In genomic region chr11:2528301-2529050, GRCh38 we compare ENCODE assay signal across 14 cellular contexts.
DNase-seq lines count a peak whose midpoint lies in the region; ATAC-seq, FAIRE-seq and TF ChIP-seq lines count a peak whose summit lies in the region.
"Had no signal": no experiment of that assay in that cellular context is flagged by ENCODE, and none has a peak within 500 bp of the region (broad histone marks: within the 10 kb centered on the region; RNA-seq: fewer than 3 reads in every experiment).

No MANE protein-coding gene starts in this region.

- H3K4me1 ChIP-seq in BE2C (no peaks in the 10 kb centered on the region), H1 (replicated peaks in 1 of 4; ENCODE audit: control insufficient read depth in 3 of 4, insufficient read depth in 4 of 4, low read length in 3 of 4) (peaks cover 3 to 12% (median 4%) of the 10 kb centered on the region in 4 experiments)
- peaks cover 27% of the 10 kb centered on the region for H3K4me1 ChIP-seq in CD4-positive, alpha-beta memory T cell (ENCODE audit: insufficient read depth, low read length)

- WGBS in H1 (ENCODE audit: extremely low coverage in 1 of 2, insufficient coverage in 1 of 2, insufficient read length in 1 of 2, insufficient replicate concordance in 2 of 2, low coverage in 1 of 2, low lambda C conversion rate in 2 of 2, missing lambda C conversion rate in 1 of 2), 2 experiments: 92% methylated on average over 17 of the region's 18 CpGs; no CpG with 5 or more reads in 1 of the 2 experiments

- no peaks in the 10 kb centered on the region for H3K27me3 ChIP-seq in BE2C
- H3K27me3 ChIP-seq in CD4-positive, alpha-beta memory T cell (ENCODE audit: insufficient read depth, low read length): no peaks in the 10 kb centered on the region
- H3K27me3 ChIP-seq in H1 (replicated peaks in 1 of 4; ENCODE audit: control insufficient read depth in 3 of 4, extremely low read depth in 1 of 4, insufficient read depth in 3 of 4, low read length in 3 of 4): peaks cover 0 to 24% (median 6%) of the 10 kb centered on the region in 4 experiments; a peak in 4 of 7 replicates
- H3K27me3 ChIP-seq: ascending aorta had no signal

- H2BK5ac ChIP-seq in H1 (ENCODE audit: low read depth, low read length): no peak overlapping the region

- no peak overlapping the region for H2BK15ac ChIP-seq in H1 (ENCODE audit: low read length)

- TF ChIP-seq RAD21 in H1 (IDR thresholded peaks at IDR 0.05 in 1 of 2, conservative IDR thresholded peaks at IDR 0.05 in 1 of 2; ENCODE audit: low read depth in 2 of 2, low read length in 2 of 2): no peak

- no peak overlapping the region for H2BK120ac ChIP-seq in H1 (replicated peaks; ENCODE audit: low read depth, low read length)

- H2BK20ac ChIP-seq in H1 (ENCODE audit: low read length): no peak overlapping the region

- TF ChIP-seq EP300 in H1 (IDR thresholded peaks at IDR 0.05; ENCODE audit: borderline replicate concordance in 1 of 2, low read depth in 2 of 2, low read length in 2 of 2): no peak

- peak overlapping the region in 1 of 8 donors; percentile 40 for H3K4me3 Mint-ChIP-seq in CD4-positive, alpha-beta memory T cell
- H3K4me3 Mint-ChIP-seq in natural killer cell treated with Interleukin-12 subunit alpha and Interleukin-12 subunit beta and Interleukin-15 and Interleukin-18, amount 100 ng/mL, for 72 hours: no peak overlapping the region
- H3K4me3 Mint-ChIP-seq: HFFc6 had no signal

- no peak for FAIRE-seq in H1 (lab: Jason Lieb, UNC)

- no peak overlapping the region for H4K5ac ChIP-seq in H1 (ENCODE audit: insufficient read length, low read depth, low read length)

- no peaks in the 10 kb centered on the region for H3K79me1 ChIP-seq in H1 (ENCODE audit: low read depth, low read length)

- H3K56ac ChIP-seq in H1 (replicated peaks; ENCODE audit: insufficient read length, low read depth, low read length): no peak overlapping the region

- TF ChIP-seq CTCF in BE2C (IDR thresholded peaks at IDR 0.05; ENCODE audit: low read depth, low read length) (no peak), H1 (IDR thresholded peaks at IDR 0.05; ENCODE audit: control extremely low read depth in 1 of 3, insufficient read depth in 1 of 3, low read depth in 1 of 3, low read length in 3 of 3) (no peak)

- POLR2A ChIA-PET in CD4-positive, alpha-beta memory T cell (lab: Charles Lee; ENCODE audit: partially characterized antibody): interaction anchor here (1.1 kb wide), 1 partner anchor 128 kb away, joined by 3 read pairs; the partner anchor contains the start of gene TSSC4
- POLR2A ChIA-PET in H1 (lab: Charles Lee; ENCODE audit: partially characterized antibody): no interaction called here

- no peak overlapping the region for H2AK5ac ChIP-seq in H1 (ENCODE audit: low read depth, low read length)

- peaks cover 14 to 55% (median 35%) of the 10 kb centered on the region in 4 donors for H3K4me1 Mint-ChIP-seq in CD4-positive, alpha-beta memory T cell
- H3K4me1 Mint-ChIP-seq in natural killer cell treated with Interleukin-12 subunit alpha and Interleukin-12 subunit beta and Interleukin-15 and Interleukin-18, amount 100 ng/mL, for 72 hours (ENCODE audit: low read depth in 2 of 2): peaks cover 11 to 12% of the 10 kb centered on the region in 2 donors

- no peak overlapping the region for H3K23ac ChIP-seq in H1 (ENCODE audit: insufficient read length)

- no peak overlapping the region for H3K14ac ChIP-seq in H1 (ENCODE audit: insufficient read length)

- no peaks in the 10 kb centered on the region for H3K79me2 ChIP-seq in H1 (ENCODE audit: control insufficient read depth in 1 of 2, insufficient read depth in 2 of 2, low read length in 2 of 2)

- DNase-seq in BE2C (peak; percentile 0), H1 (ENCODE audit: low read depth in 1 of 2, low spot score in 2 of 2) (no peak), dedifferentiated amniotic fluid mesenchymal stem cell (ENCODE audit: extremely low spot score) (no peak), G401 (ENCODE audit: low spot score) (no peak)
- no peak for DNase-seq in CD4-positive, alpha-beta memory T cell
- peak; percentile 54 for DNase-seq in natural killer cell treated with Interleukin-12 subunit alpha and Interleukin-12 subunit beta and Interleukin-15 and Interleukin-18, amount 100 ng/mL, for 72 hours (ENCODE audit: low spot score)
- DNase-seq: HFFc6, mesendoderm, NCI-H187 treated with DMSO at 0.1 percent for 48 hours, NCI-H510A, nucleus accumbens had no signal

- no peak overlapping the region for H3K27ac ChIP-seq in CD4-positive, alpha-beta memory T cell (ENCODE audit: low read depth, low read length)
- H3K27ac ChIP-seq in H1 (ENCODE audit: low read depth, low read length): no peak overlapping the region
- H3K27ac ChIP-seq: ascending aorta had no signal

- H3K4me3 ChIP-seq in BE2C (ENCODE audit: low read depth, low read length) (no peak overlapping the region), H1 (ENCODE audit: extremely low read depth in 1 of 4, insufficient read depth in 2 of 4, low read depth in 3 of 4, low read length in 4 of 4) (no peak overlapping the region)
- H3K4me3 ChIP-seq in CD4-positive, alpha-beta memory T cell (ENCODE audit: low read length in 2 of 2): no peak overlapping the region
- H3K4me3 ChIP-seq: ascending aorta had no signal

- intact Hi-C loops in CD4-positive, alpha-beta memory T cell (cut with micrococcal nuclease): no loop called here

- no peak overlapping the region for H4K91ac ChIP-seq in H1 (replicated peaks; ENCODE audit: insufficient read length, low read length)

- ATAC-seq in natural killer cell treated with Interleukin-12 subunit alpha and Interleukin-12 subunit beta and Interleukin-15 and Interleukin-18, amount 100 ng/mL, for 72 hours: no peak
- ATAC-seq in GM21786 (IDR thresholded peaks at IDR 0.05; ENCODE audit: unreplicated experiment) (no peak), HG03025 (IDR thresholded peaks at IDR 0.05; ENCODE audit: low FRiP score, unreplicated experiment) (no peak)

- no peak overlapping the region for H3K18ac ChIP-seq in H1 (ENCODE audit: extremely low read depth, low read length)

- peaks cover 0 to 2% of the 10 kb centered on the region in 2 donors for H3K36me3 Mint-ChIP-seq in CD4-positive, alpha-beta memory T cell
- H3K36me3 Mint-ChIP-seq in natural killer cell treated with Interleukin-12 subunit alpha and Interleukin-12 subunit beta and Interleukin-15 and Interleukin-18, amount 100 ng/mL, for 72 hours: no peaks in the 10 kb centered on the region

- no peak overlapping the region; a peak in 1 of 4 replicates for H3K4me2 ChIP-seq in H1 (ENCODE audit: insufficient read depth in 1 of 2, low read depth in 2 of 2, low read length in 2 of 2)

- H3K4ac ChIP-seq in H1 (replicated peaks; ENCODE audit: insufficient read length, low read depth, low read length): no peak overlapping the region

- peaks cover 0 to 7% of the 10 kb centered on the region in 2 experiments for H4K20me1 ChIP-seq in H1 (replicated peaks in 1 of 2; ENCODE audit: control insufficient read depth in 1 of 2, insufficient read depth in 2 of 2, low read length in 2 of 2)

- H3K9ac ChIP-seq in H1 (replicated peaks in 1 of 4; ENCODE audit: extremely low read depth in 1 of 4, low read depth in 3 of 4, low read length in 3 of 4): no peak overlapping the region

- in situ Hi-C loops in G401 (cut with HindIII; ENCODE audit: low sequenced_read_pairs): no loop called here

- TF ChIP-seq POLR2A in H1 (IDR thresholded peaks at IDR 0.05; ENCODE audit: control extremely low read depth in 1 of 2, low read depth in 2 of 2, low read length in 2 of 2): no peak

- H2AFZ ChIP-seq in H1 (ENCODE audit: low read length): no peak overlapping the region

- CTCF ChIA-PET in CD4-positive, alpha-beta memory T cell (lab: Charles Lee; ENCODE audit: partially characterized antibody): interaction anchor here (1.0 to 2.0 kb wide), 4 partner anchors 101 to 361 kb away, joined by 3 to 6 read pairs (median 4); no protein-coding TSS in a partner anchor
- CTCF ChIA-PET in H1 (lab: Charles Lee; ENCODE audit: partially characterized antibody): interaction anchor here (1.1 to 14.3 kb wide), 7 partner anchors 10 to 359 kb away, joined by 3 to 521 read pairs (median 6); partner anchors contain the start of gene CDKN1C

- no peak overlapping the region for H4K8ac ChIP-seq in H1 (ENCODE audit: extremely low read depth, insufficient read depth, low read length)

- H3K36me3 ChIP-seq in BE2C: no peaks in the 10 kb centered on the region
- no peaks in the 10 kb centered on the region for H3K36me3 ChIP-seq in CD4-positive, alpha-beta memory T cell (ENCODE audit: insufficient read depth, low read length)
- no peaks in the 10 kb centered on the region for H3K36me3 ChIP-seq in H1 (ENCODE audit: control insufficient read depth in 2 of 4, insufficient read depth in 4 of 4, low read length in 3 of 4)
- H3K36me3 ChIP-seq: ascending aorta had no signal

- H3K23me2 ChIP-seq in H1 (ENCODE audit: low read depth, low read length): no peaks in the 10 kb centered on the region

- no peaks in the 10 kb centered on the region for H3K27me3 Mint-ChIP-seq in CD4-positive, alpha-beta memory T cell
- peaks cover 17 to 21% of the 10 kb centered on the region in 2 donors for H3K27me3 Mint-ChIP-seq in natural killer cell treated with Interleukin-12 subunit alpha and Interleukin-12 subunit beta and Interleukin-15 and Interleukin-18, amount 100 ng/mL, for 72 hours

- H2BK12ac ChIP-seq in H1 (ENCODE audit: low read depth, low read length): peak overlapping the region; percentile 39; the same call in 1 of the 2 replicates

- H3K27ac Mint-ChIP-seq in CD4-positive, alpha-beta memory T cell: peak overlapping the region in 4 of 7 donors; percentile 18 to 58 (median 36)
- H3K27ac Mint-ChIP-seq in natural killer cell treated with Interleukin-12 subunit alpha and Interleukin-12 subunit beta and Interleukin-15 and Interleukin-18, amount 100 ng/mL, for 72 hours: no peak overlapping the region
- H3K27ac Mint-ChIP-seq: HFFc6 had no signal

- no peaks in the 10 kb centered on the region for H3K9me3 ChIP-seq in BE2C
- H3K9me3 ChIP-seq in CD4-positive, alpha-beta memory T cell (ENCODE audit: control insufficient read depth in 1 of 2, low read length in 2 of 2): no peaks in the 10 kb centered on the region
- H3K9me3 ChIP-seq in H1 (ENCODE audit: insufficient read depth in 2 of 2, low read depth in 1 of 2, low read length in 1 of 2): no peaks in the 10 kb centered on the region
- H3K9me3 ChIP-seq: ascending aorta had no signal

- H3K9me3 Mint-ChIP-seq in CD4-positive, alpha-beta memory T cell: peaks cover 0 to under 1% (median 0%) of the 10 kb centered on the region in 8 donors
- no peaks in the 10 kb centered on the region for H3K9me3 Mint-ChIP-seq in natural killer cell treated with Interleukin-12 subunit alpha and Interleukin-12 subunit beta and Interleukin-15 and Interleukin-18, amount 100 ng/mL, for 72 hours
- H3K9me3 Mint-ChIP-seq: HFFc6 had no signal

TF ChIP-seq in H1, 55 proteins besides CTCF, POLR2A, EP300 and RAD21 (continues in another document):
- TF ChIP-seq NRF1 (IDR thresholded peaks at IDR 0.05; ENCODE audit: low read depth, low read length) (no peak), SIRT6 (IDR thresholded peaks at IDR 0.05; ENCODE audit: low read length) (no peak), RXRA (IDR thresholded peaks at IDR 0.05; ENCODE audit: insufficient read depth, low read depth, low read length) (no peak), TBP (IDR thresholded peaks at IDR 0.05; ENCODE audit: low read depth, low read length) (no peak), TAF1 (IDR thresholded peaks at IDR 0.05; ENCODE audit: low read depth, low read length) (no peak), FOSL1 (IDR thresholded peaks at IDR 0.05; ENCODE audit: insufficient read depth, low read depth, low read length) (no peak)

Comparison
In these comparisons a context has a peak if more than half of its experiments do, and no peak if none do; other contexts are left out.
1. DNase-seq: peak in BE2C (single experiment) and natural killer cell treated with Interleukin-12 subunit alpha and Interleukin-12 subunit beta and Interleukin-15 and Interleukin-18, amount 100 ng/mL, for 72 hours (single experiment); none in CD4-positive, alpha-beta memory T cell (0 of 5), H1 (0 of 2), dedifferentiated amniotic fluid mesenchymal stem cell (single experiment) and G401 (single experiment).
2. H3K27ac Mint-ChIP-seq: peak in CD4-positive, alpha-beta memory T cell (4 of 7); none in natural killer cell treated with Interleukin-12 subunit alpha and Interleukin-12 subunit beta and Interleukin-15 and Interleukin-18, amount 100 ng/mL, for 72 hours (0 of 2).